ENCODE assay signal across 8 cellular contexts in the genomic region with DNA sequence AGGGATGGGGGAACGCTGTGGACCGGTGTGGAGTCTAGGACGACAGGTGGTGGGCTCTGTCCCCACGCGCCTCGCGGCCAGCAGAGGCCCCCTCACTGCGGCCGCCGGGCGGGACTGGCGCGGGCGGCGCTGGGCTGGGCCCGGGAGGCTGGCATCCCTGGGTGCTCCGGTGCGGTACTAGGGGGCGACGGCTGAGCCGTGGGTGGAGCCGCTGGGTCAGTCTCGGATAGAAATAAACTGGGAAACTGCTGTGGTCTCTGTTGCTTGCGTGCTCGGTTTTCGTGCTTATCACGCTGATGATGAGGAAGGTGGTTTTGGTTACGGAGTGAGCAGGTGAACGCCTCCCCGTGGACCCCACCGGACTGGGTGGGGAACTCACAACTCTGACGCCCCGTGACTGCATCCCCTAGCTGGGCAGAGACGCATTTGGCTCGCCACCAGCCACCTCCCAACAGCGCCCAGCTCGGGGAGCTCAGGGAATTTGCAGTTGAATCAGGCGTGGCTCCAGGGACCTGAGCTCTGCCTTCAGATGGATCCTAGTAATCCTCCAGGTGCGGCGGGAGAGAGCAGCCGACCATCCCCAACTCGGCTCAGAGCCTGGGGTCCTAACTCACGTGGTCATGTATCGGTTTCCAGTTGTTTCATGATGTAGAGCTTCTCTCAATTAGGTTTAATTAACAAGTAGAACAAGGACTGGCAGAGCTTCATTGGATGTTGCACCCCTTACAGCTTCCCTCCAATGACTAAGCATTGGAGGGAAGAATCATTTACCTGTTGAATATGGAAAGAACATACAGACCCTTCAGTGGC. TPM values are rescaled to one million over a fixed set of nuclear protein-coding genes. Genes with fewer than 3 reads are reported as not detected.
DNase-seq lines count a peak whose midpoint lies in the region; TF ChIP-seq lines count a peak whose summit lies in the region.

No MANE protein-coding gene starts in this region.

- H2BK120ac ChIP-seq in mesenchymal stem cell (ENCODE audit: low read depth, low read length) = no peak overlapping the region

- no peak overlapping the region for H2BK5ac ChIP-seq in mesenchymal stem cell (ENCODE audit: low read depth, low read length, poor library complexity, severe bottlenecking)

- H3K4me2 ChIP-seq in mesenchymal stem cell (ENCODE audit: low read length, poor library complexity, severe bottlenecking) = peak overlapping the region; percentile 100

- peaks cover 35% of the 10 kb centered on the region for H3K27me3 Mint-ChIP-seq in activated naive CD4-positive, alpha-beta T cell treated with anti-CD3 and anti-CD28 coated beads, Interleukin-2, amount 50 U/mL, for 24 hours
- peaks cover 44% of the 10 kb centered on the region for H3K27me3 Mint-ChIP-seq in type B pancreatic cell

- H3K27ac ChIP-seq in effector memory CD4-positive, alpha-beta T cell (ENCODE audit: insufficient read depth, low read length, poor library complexity, severe bottlenecking) = no peak overlapping the region
- H3K27ac ChIP-seq in mesenchymal stem cell (ENCODE audit: low read length, poor library complexity, severe bottlenecking) (no peak overlapping the region), SJCRH30 (no peak overlapping the region)

- no peak overlapping the region for H3K23ac ChIP-seq in mesenchymal stem cell (ENCODE audit: low read length in 2 of 2)

- WGBS in mesenchymal stem cell = 8% methylated on average over 40 of the region's 44 CpGs

- no peak for TF ChIP-seq CTCF in type B pancreatic cell (conservative IDR thresholded peaks at IDR 0.05)

- peak overlapping the region; percentile 63 for H4K8ac ChIP-seq in mesenchymal stem cell (ENCODE audit: low read length)

- no peaks in the 10 kb centered on the region for H3K9me3 ChIP-seq in NT2/D1 (ENCODE audit: insufficient read depth, low read length)
- H3K9me3 ChIP-seq in effector memory CD4-positive, alpha-beta T cell (ENCODE audit: control insufficient read depth, low read length) = no peaks in the 10 kb centered on the region
- H3K9me3 ChIP-seq in mesenchymal stem cell (ENCODE audit: control insufficient read depth, low read length) = no peaks in the 10 kb centered on the region
- H3K9me3 ChIP-seq in SJCRH30 (replicated peaks) = no peaks in the 10 kb centered on the region; the same call in 1 of the 2 replicates

- no peak overlapping the region for H3K14ac ChIP-seq in mesenchymal stem cell (ENCODE audit: low read length in 2 of 2)

- no peak for DNase-seq in activated naive CD4-positive, alpha-beta T cell (lab: John Stamatoyannopoulos, UW)
- DNase-seq in NT2/D1 (ENCODE audit: low read depth, low spot score) = peak; percentile 49
- DNase-seq in effector memory CD4-positive, alpha-beta T cell = no peak
- DNase-seq in mesenchymal stem cell = peak; percentile 22
- DNase-seq in type B pancreatic cell (ENCODE audit: extremely low spot score, unreplicated experiment) = no peak
- DNase-seq in putamen (ENCODE audit: low spot score) = no peak
- no peak for DNase-seq in SJCRH30

- peak overlapping the region in 1 of 2 experiments; percentile 37 for H2BK12ac ChIP-seq in mesenchymal stem cell (ENCODE audit: low read length in 2 of 2)

- H3K27me3 ChIP-seq in NT2/D1 (ENCODE audit: insufficient read depth, insufficient read length) (peaks cover 20% of the 10 kb centered on the region), mesenchymal stem cell (ENCODE audit: control insufficient read depth in 1 of 2, insufficient read depth in 1 of 2, low read length in 2 of 2) (no peaks in the 10 kb centered on the region), SJCRH30 (no peaks in the 10 kb centered on the region)
- peaks cover 9% of the 10 kb centered on the region for H3K27me3 ChIP-seq in effector memory CD4-positive, alpha-beta T cell (replicated peaks; ENCODE audit: control insufficient read depth, insufficient read depth, low read length, poor library complexity, severe bottlenecking)

- H3K4me1 ChIP-seq in NT2/D1 (ENCODE audit: insufficient read depth, insufficient read length) (no peaks in the 10 kb centered on the region), mesenchymal stem cell (ENCODE audit: control insufficient read depth, insufficient read depth, low read depth, low read length) (peaks cover 7% of the 10 kb centered on the region), SJCRH30 (peaks cover 10% of the 10 kb centered on the region)
- H3K4me1 ChIP-seq in effector memory CD4-positive, alpha-beta T cell (ENCODE audit: control insufficient read depth, insufficient read depth, low read length, poor library complexity, severe bottlenecking) = peaks cover 9% of the 10 kb centered on the region

- no peaks in the 10 kb centered on the region for H3K79me1 ChIP-seq in mesenchymal stem cell (replicated peaks; ENCODE audit: low read length, poor library complexity, severe bottlenecking)

- peak overlapping the region; percentile 34 for H4K91ac ChIP-seq in mesenchymal stem cell (ENCODE audit: low read length)

- H3K4me3 Mint-ChIP-seq in activated naive CD4-positive, alpha-beta T cell treated with anti-CD3 and anti-CD28 coated beads, Interleukin-2, amount 50 U/mL, for 24 hours = peak overlapping the region; percentile 60
- peak overlapping the region; percentile 83 for H3K4me3 Mint-ChIP-seq in type B pancreatic cell

- no peak overlapping the region for H2AK5ac ChIP-seq in mesenchymal stem cell (ENCODE audit: low read length, severe bottlenecking)

- H2BK15ac ChIP-seq in mesenchymal stem cell (ENCODE audit: low read depth, poor library complexity, severe bottlenecking) = no peak overlapping the region

- peak overlapping the region in 1 of 2 experiments; percentile 33 for H3K18ac ChIP-seq in mesenchymal stem cell (ENCODE audit: low read depth in 1 of 2, low read length in 2 of 2)

- peak overlapping the region; percentile 84 for H2AFZ ChIP-seq in mesenchymal stem cell (ENCODE audit: low read depth, low read length)

- H3K4me3 ChIP-seq in NT2/D1 (ENCODE audit: insufficient read length, low read depth) (peak overlapping the region; percentile 59), mesenchymal stem cell (ENCODE audit: insufficient read depth in 1 of 2, low read depth in 1 of 2, low read length in 2 of 2) (peak overlapping the region; percentile 58 to 83), SJCRH30 (no peak overlapping the region)
- peak overlapping the region; percentile 25 for H3K4me3 ChIP-seq in effector memory CD4-positive, alpha-beta T cell (ENCODE audit: insufficient read depth, low read depth, low read length, poor library complexity, severe bottlenecking)

- no peak overlapping the region for H3K27ac Mint-ChIP-seq in activated naive CD4-positive, alpha-beta T cell treated with anti-CD3 and anti-CD28 coated beads, Interleukin-2, amount 50 U/mL, for 24 hours
- peak overlapping the region; percentile 39 for H3K27ac Mint-ChIP-seq in type B pancreatic cell

- H3K36me3 Mint-ChIP-seq in activated naive CD4-positive, alpha-beta T cell treated with anti-CD3 and anti-CD28 coated beads, Interleukin-2, amount 50 U/mL, for 24 hours = peaks cover 6% of the 10 kb centered on the region
- no peaks in the 10 kb centered on the region for H3K36me3 Mint-ChIP-seq in type B pancreatic cell

- H3K4ac ChIP-seq in mesenchymal stem cell (ENCODE audit: low read depth in 1 of 2, low read length in 2 of 2) = no peak overlapping the region

- H3K4me1 Mint-ChIP-seq in activated naive CD4-positive, alpha-beta T cell treated with anti-CD3 and anti-CD28 coated beads, Interleukin-2, amount 50 U/mL, for 24 hours = peaks cover 15% of the 10 kb centered on the region
- peaks cover 11% of the 10 kb centered on the region for H3K4me1 Mint-ChIP-seq in type B pancreatic cell (ENCODE audit: unreplicated experiment)

- no peaks in the 10 kb centered on the region for H3K36me3 ChIP-seq in NT2/D1 (ENCODE audit: insufficient read depth, insufficient read length, low read length)
- H3K36me3 ChIP-seq in effector memory CD4-positive, alpha-beta T cell (ENCODE audit: control insufficient read depth, insufficient read depth, low read length) = no peaks in the 10 kb centered on the region
- no peaks in the 10 kb centered on the region for H3K36me3 ChIP-seq in mesenchymal stem cell (ENCODE audit: control insufficient read depth in 1 of 2, insufficient read depth in 2 of 2, low read depth in 1 of 2, low read length in 2 of 2)
- H3K36me3 ChIP-seq in SJCRH30 = no peaks in the 10 kb centered on the region

- H3K9ac ChIP-seq in NT2/D1 (ENCODE audit: insufficient read length, low read depth) (peak overlapping the region; percentile 71), mesenchymal stem cell (ENCODE audit: low read length) (peak overlapping the region; percentile 64)

- H3K9me3 Mint-ChIP-seq in activated naive CD4-positive, alpha-beta T cell treated with anti-CD3 and anti-CD28 coated beads, Interleukin-2, amount 50 U/mL, for 24 hours = no peaks in the 10 kb centered on the region
- no peaks in the 10 kb centered on the region for H3K9me3 Mint-ChIP-seq in type B pancreatic cell

RNA-seq across cellular contexts. Expression of a gene that starts 32.1 kb away (rescaled TPM):
- polyA plus RNA-seq in mesenchymal stem cell (2013, experiment 1 of 2) = 25.9 TPM
- polyA plus RNA-seq in mesenchymal stem cell (2013, experiment 2 of 2) = 26.9 TPM
- 21.7 and 24.7 TPM in 2 replicates for total RNA-seq in type B pancreatic cell (ENCODE audit: low replicate concordance)
- 20.6 and 21.2 TPM in 2 replicates for total RNA-seq in SJCRH30 (2014; rRNA removed; shearing (Covaris generic))

RNA-seq across cellular contexts. Expression of a gene that starts 38.4 kb away (rescaled TPM):
- not detected for polyA plus RNA-seq in mesenchymal stem cell (2013, experiment 1 of 2)
- polyA plus RNA-seq in mesenchymal stem cell (2013, experiment 2 of 2) = not detected
- 0.14 TPM in 1 of 2 replicates, not detected in the other for total RNA-seq in type B pancreatic cell (ENCODE audit: low replicate concordance)
- total RNA-seq in SJCRH30 (2014; rRNA removed; shearing (Covaris generic)) = not detected in 2 replicates

Comparison
In these comparisons a context has a peak if more than half of its experiments do, and no peak if none do; other contexts are left out.
1. DNase-seq: peak in NT2/D1 (single experiment) and mesenchymal stem cell (single experiment); none in activated naive CD4-positive, alpha-beta T cell (0 of 4), effector memory CD4-positive, alpha-beta T cell (0 of 3), type B pancreatic cell (single experiment), putamen (single experiment) and SJCRH30 (0 of 2).